14 cellular contexts compared by ENCODE assay signal in the genomic region with DNA sequence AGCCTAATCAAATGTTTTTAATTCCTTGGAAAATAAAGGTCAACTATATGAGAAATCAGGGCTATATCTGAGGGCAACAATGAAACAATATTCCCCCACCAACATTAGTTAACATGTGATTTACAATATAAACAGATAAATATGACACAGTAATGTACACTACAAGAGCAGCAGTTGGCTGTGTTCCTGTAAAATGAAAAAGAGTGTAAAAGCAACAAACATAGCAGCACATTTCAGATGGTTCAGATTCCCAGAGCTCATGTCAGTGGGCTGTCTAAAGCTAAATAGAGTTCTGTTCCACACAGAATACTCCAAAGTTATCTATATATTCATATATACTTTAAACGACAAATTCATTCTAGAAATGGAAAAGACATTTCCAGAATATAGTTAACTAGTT. TPM values are rescaled to one million over a fixed set of nuclear protein-coding genes. Genes with fewer than 3 reads are reported as not detected.
A peak's percentile ranks its signal among the peaks of the same experiment; 100 is the strongest.
DNase-seq lines count a peak whose midpoint lies in the region; ATAC-seq lines count a peak whose summit lies in the region.
"Had no signal": no experiment of that assay in that cellular context is flagged by ENCODE, and none has a peak within 500 bp of the region (broad histone marks: within the 10 kb centered on the region; RNA-seq: fewer than 3 reads in every experiment).

No MANE protein-coding gene starts in this region.

- peaks cover 18% of the 10 kb centered on the region for H3K36me3 ChIP-seq in HUES48 (ENCODE audit: control insufficient read depth, insufficient read depth, low read length)
- H3K36me3 ChIP-seq: BE2C had no signal

- no peak overlapping the region for H3K9ac ChIP-seq in HUES48 (ENCODE audit: low read depth, low read length)

- peaks cover 31% of the 10 kb centered on the region for H3K4me1 Mint-ChIP-seq in T-helper 17 cell

- no peak overlapping the region for H3K4me3 Mint-ChIP-seq in T-helper 17 cell
- H3K4me3 Mint-ChIP-seq: CD4-positive, alpha-beta T cell had no signal

- H3K36me3 Mint-ChIP-seq in T-helper 17 cell (ENCODE audit: low read depth) = peaks cover 14% of the 10 kb centered on the region

- no peaks in the 10 kb centered on the region for H3K27me3 ChIP-seq in HUES48 (ENCODE audit: control insufficient read depth, insufficient read depth, low read length)
- H3K27me3 ChIP-seq: BE2C, SJCRH30 had no signal

- 0 out of 2 replicates have a peak overlapping the region, but pooled peaks have one; percentile 50 for H3K4me3 ChIP-seq in HUES48 (ENCODE audit: low read depth, low read length)
- H3K4me3 ChIP-seq: SJCRH30 had no signal

- DNase-seq in brain pericyte (ENCODE audit: low read depth, low spot score) (peak; percentile 22), fibroblast of the conjunctiva (ENCODE audit: low read depth) (peak; percentile 12), NCI-H2227 treated with DMSO at 0.1 percent for 48 hours (lab: John Stamatoyannopoulos, UW) (no peak), T-helper 17 cell (no peak), NCI-H2081 treated with DMSO at 0.1 percent for 48 hours (lab: John Stamatoyannopoulos, UW) (no peak)
- DNase-seq: BE2C; CD4-positive, alpha-beta T cell; NCI-H1417 treated with DMSO at 0.1 percent for 48 hours; NCI-H2029 treated with DMSO at 0.1 percent for 48 hours; NCI-H524; SJCRH30 had no signal

- ATAC-seq in T-helper 17 cell (no peak), GM18511 (IDR thresholded peaks at IDR 0.05; ENCODE audit: unreplicated experiment) (no peak)

- no peak overlapping the region for H3K27ac Mint-ChIP-seq in T-helper 17 cell
- H3K27ac Mint-ChIP-seq: CD4-positive, alpha-beta T cell had no signal

- H3K9me3 ChIP-seq in HUES48 (ENCODE audit: control insufficient read depth, insufficient read depth, low read length) (no peaks in the 10 kb centered on the region), T-helper 17 cell (ENCODE audit: control insufficient read depth, low read length, poor library complexity, severe bottlenecking) (no peaks in the 10 kb centered on the region)
- H3K9me3 ChIP-seq: BE2C, SJCRH30 had no signal

- peaks cover 60% of the 10 kb centered on the region for H3K4me1 ChIP-seq in HUES48 (ENCODE audit: control insufficient read depth, insufficient read depth, low read length)
- H3K4me1 ChIP-seq: BE2C, SJCRH30 had no signal

- H3K27me3 Mint-ChIP-seq in T-helper 17 cell = no peaks in the 10 kb centered on the region
- H3K27me3 Mint-ChIP-seq: CD4-positive, alpha-beta T cell had no signal

- H3K27ac ChIP-seq in HUES48 (ENCODE audit: low read depth, low read length) = no peak overlapping the region
- H3K27ac ChIP-seq: HL-60, SJCRH30 had no signal

RNA-seq across cellular contexts. Expression of a gene that starts 42.6 kb away (rescaled TPM):
- 100 to 1,000 TPM in 1 of 2 donors, 10 to 100 TPM in 1; 86.2 to 105 TPM for total RNA-seq in T-helper 17 cell

Comparison
In these comparisons a context has a peak if more than half of its experiments do, and no peak if none do; other contexts are left out.
1. DNase-seq: peak in brain pericyte (single experiment) and fibroblast of the conjunctiva (single experiment); none in NCI-H2227 treated with DMSO at 0.1 percent for 48 hours (single experiment), T-helper 17 cell (0 of 3) and NCI-H2081 treated with DMSO at 0.1 percent for 48 hours (single experiment).